ENCODE assay signal across 21 cellular contexts in the genomic region with DNA sequence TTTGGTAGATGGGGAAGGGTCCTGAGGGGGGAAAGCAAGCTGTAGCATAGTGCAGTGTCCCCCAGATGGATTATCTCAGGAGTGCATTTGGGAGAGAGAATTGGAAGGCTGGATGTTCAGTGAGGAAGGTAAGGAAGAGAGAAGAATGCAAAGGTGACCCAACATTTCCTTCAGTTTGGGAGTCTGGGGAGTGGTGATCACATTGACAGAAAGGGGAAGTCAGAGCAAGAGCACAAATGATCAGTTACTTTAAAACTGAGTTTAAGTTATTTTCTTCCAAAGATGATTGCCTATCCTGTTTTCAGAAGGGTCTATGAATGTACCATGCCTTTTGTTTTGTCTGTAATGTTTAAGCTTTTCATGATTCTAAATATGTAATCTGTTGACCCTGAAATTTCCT.
A peak's percentile ranks its signal among the peaks of the same experiment; 100 is the strongest.
DNase-seq lines count a peak whose midpoint lies in the region; ATAC-seq and TF ChIP-seq lines count a peak whose summit lies in the region.
"Had no signal": no experiment of that assay in that cellular context is flagged by ENCODE, and none has a peak within 500 bp of the region (broad histone marks: within the 10 kb centered on the region; RNA-seq: fewer than 3 reads in every experiment).

No MANE protein-coding gene starts in this region.

- H3K4me3 Mint-ChIP-seq in dendritic cell treated with granulocyte-macrophage colony-stimulating factor and Interleukin-4, amounts not matched to agents 40 ng/mL and 50 ng/mL, for 4 days = peak overlapping the region; percentile 13
- H3K4me3 Mint-ChIP-seq: activated CD8-positive, alpha-beta T cell treated with anti-CD3 and anti-CD28 coated beads, Interleukin-2, amount 10 ng/mL, durations not matched to agents 7 days and 5 days; central memory CD8-positive, alpha-beta T cell; memory B cell; neural crest cell; type B pancreatic cell had no signal

- H3K27me3 ChIP-seq in HL-60 (ENCODE audit: insufficient read depth, poor library complexity, severe bottlenecking) (no peaks in the 10 kb centered on the region), OCI-LY3 (ENCODE audit: low read depth, low read length) (no peaks in the 10 kb centered on the region)
- H3K27me3 ChIP-seq: hepatocyte had no signal

- DNase-seq in CD1c-positive myeloid dendritic cell (ENCODE audit: extremely low spot score) = peak; percentile 52
- peak in 1 of 2 experiments; percentile 18 for DNase-seq in HL-60 (ENCODE audit: low read depth in 1 of 2, low spot score in 1 of 2)
- DNase-seq in NCI-H526 treated with DMSO at 0.1 percent for 48 hours (lab: John Stamatoyannopoulos, UW) = no peak
- DNase-seq: activated CD8-positive, alpha-beta T cell treated with anti-CD3 and anti-CD28 coated beads, Interleukin-2, amount 10 ng/mL, durations not matched to agents 7 days and 5 days; activated gamma-delta T cell; NCI-H1105; NCI-H187 treated with DMSO at 0.1 percent for 48 hours; NCI-H2171 treated with DMSO at 0.1 percent for 48 hours; NCI-H524; stimulated activated CD4-positive, alpha-beta T cell treated with anti-CD3 and anti-CD28 coated beads, Interleukin-2, amount 100 ng/mL, for 24 hours; T-helper 2 cell had no signal

- peaks cover 4% of the 10 kb centered on the region; the same call in 1 of the 2 replicates for H4K20me1 ChIP-seq in OCI-LY3 (ENCODE audit: insufficient read depth, low read length)

- H3K9me3 ChIP-seq in OCI-LY3 (ENCODE audit: insufficient read depth, low read length) = no peaks in the 10 kb centered on the region

- no peak overlapping the region for H2AFZ ChIP-seq in OCI-LY3 (ENCODE audit: low read depth, low read length)
- H2AFZ ChIP-seq: hepatocyte had no signal

- peak overlapping the region; percentile 88 for H3K4me2 ChIP-seq in OCI-LY3 (ENCODE audit: low read length)
- H3K4me2 ChIP-seq: hepatocyte had no signal

- H3K4me3 ChIP-seq in HL-60 (replicated peaks; ENCODE audit: insufficient read depth, low read length) (no peak overlapping the region), OCI-LY3 (ENCODE audit: low read length) (peak overlapping the region; percentile 73)
- H3K4me3 ChIP-seq: hepatocyte had no signal

- no peaks in the 10 kb centered on the region for H3K27me3 Mint-ChIP-seq in dendritic cell treated with granulocyte-macrophage colony-stimulating factor and Interleukin-4, amounts not matched to agents 40 ng/mL and 50 ng/mL, for 4 days
- H3K27me3 Mint-ChIP-seq: central memory CD8-positive, alpha-beta T cell; type B pancreatic cell had no signal

- peaks cover 45% of the 10 kb centered on the region for H3K4me1 ChIP-seq in OCI-LY3 (ENCODE audit: low read length)

- H3K27ac Mint-ChIP-seq in dendritic cell treated with granulocyte-macrophage colony-stimulating factor and Interleukin-4, amounts not matched to agents 40 ng/mL and 50 ng/mL, for 4 days = peak overlapping the region; percentile 89
- H3K27ac Mint-ChIP-seq: activated CD8-positive, alpha-beta T cell treated with anti-CD3 and anti-CD28 coated beads, Interleukin-2, amount 10 ng/mL, durations not matched to agents 7 days and 5 days; memory B cell; type B pancreatic cell had no signal

- no peak for ATAC-seq in HG02798 (IDR thresholded peaks at IDR 0.05; ENCODE audit: poor library complexity, unreplicated experiment)
- ATAC-seq in GM19452 (IDR thresholded peaks at IDR 0.05; ENCODE audit: unreplicated experiment) = no peak
- ATAC-seq: activated CD8-positive, alpha-beta T cell treated with anti-CD3 and anti-CD28 coated beads, Interleukin-2, amount 10 ng/mL, durations not matched to agents 7 days and 5 days had no signal

- no peak for TF ChIP-seq CTCF in HL-60 (IDR thresholded peaks at IDR 0.05; ENCODE audit: insufficient read depth, low read length)
- TF ChIP-seq CTCF in OCI-LY3 (IDR thresholded peaks at IDR 0.05; ENCODE audit: low read depth, low read length) = no peak

- H3K36me3 Mint-ChIP-seq in dendritic cell treated with granulocyte-macrophage colony-stimulating factor and Interleukin-4, amounts not matched to agents 40 ng/mL and 50 ng/mL, for 4 days (ENCODE audit: low read depth) = peaks cover 56% of the 10 kb centered on the region
- H3K36me3 Mint-ChIP-seq: memory B cell had no signal

- H3K4me1 Mint-ChIP-seq in dendritic cell treated with granulocyte-macrophage colony-stimulating factor and Interleukin-4, amounts not matched to agents 40 ng/mL and 50 ng/mL, for 4 days (ENCODE audit: low read depth) = peaks cover 75% of the 10 kb centered on the region
- H3K4me1 Mint-ChIP-seq: neural crest cell had no signal

- H3K9ac ChIP-seq in OCI-LY3 (ENCODE audit: low read length) = peak overlapping the region; percentile 53

- H3K36me3 ChIP-seq in OCI-LY3 (replicated peaks; ENCODE audit: low read depth, low read length) = no peaks in the 10 kb centered on the region

- H3K9me3 Mint-ChIP-seq in dendritic cell treated with granulocyte-macrophage colony-stimulating factor and Interleukin-4, amounts not matched to agents 40 ng/mL and 50 ng/mL, for 4 days = no peaks in the 10 kb centered on the region
- H3K9me3 Mint-ChIP-seq: central memory CD8-positive, alpha-beta T cell; memory B cell; neural crest cell; type B pancreatic cell had no signal

- intact Hi-C loops in dendritic cell treated with granulocyte-macrophage colony-stimulating factor and Interleukin-4, amounts not matched to agents 40 ng/mL and 50 ng/mL, for 4 days (cut with micrococcal nuclease) = loop anchor here (5.0 kb wide), 2 partner anchors 33 to 48 kb away; no protein-coding TSS in a partner anchor

- peaks cover 13% of the 10 kb centered on the region; the same call in 1 of the 2 replicates for H3K79me2 ChIP-seq in OCI-LY3 (ENCODE audit: low read length)

- H3K27ac ChIP-seq in HL-60 (replicated peaks) (0 out of 2 replicates have a peak overlapping the region, but pooled peaks have one; percentile 19), OCI-LY3 (ENCODE audit: low read length) (peak overlapping the region; percentile 92)
- H3K27ac ChIP-seq: C4-2B, hepatocyte had no signal
